ENCODE assay signal across 10 cellular contexts in genomic region chr19:13817018-13817614, GRCh38. TPM values are rescaled to one million over a fixed set of nuclear protein-coding genes. Genes with fewer than 3 reads are reported as not detected.
DNase-seq lines count a peak whose midpoint lies in the region; ATAC-seq, FAIRE-seq and TF ChIP-seq lines count a peak whose summit lies in the region.
"Had no signal": no experiment of that assay in that cellular context is flagged by ENCODE, and none has a peak within 500 bp of the region (broad histone marks: within the 10 kb centered on the region; RNA-seq: fewer than 3 reads in every experiment).

No MANE protein-coding gene starts in this region.

- H3K9me3 ChIP-seq in MG63, result no peaks in the 10 kb centered on the region
- no peaks in the 10 kb centered on the region for H3K9me3 ChIP-seq in K562 (replicated peaks; ENCODE audit: control insufficient read depth, insufficient read depth, low read depth, low read length)
- no peaks in the 10 kb centered on the region for H3K9me3 ChIP-seq in mucosa of rectum (ENCODE audit: control insufficient read depth in 2 of 2, low read length in 2 of 2)

- intact Hi-C loops in K562 (cut with micrococcal nuclease), result no loop called here

- H3K4me1 ChIP-seq in K562 (replicated peaks in 1 of 2; ENCODE audit: control insufficient read depth in 2 of 2, insufficient read depth in 2 of 2, low read length in 2 of 2) (peaks cover 3 to 37% of the 10 kb centered on the region in 2 experiments; a peak in 3 of 5 replicates), mucosa of rectum (ENCODE audit: control insufficient read depth in 2 of 2, insufficient read depth in 2 of 2, low read length in 2 of 2) (peaks cover 7 to 9% of the 10 kb centered on the region in 2 donors)

- no peak for TF ChIP-seq POLR2A in K562 (conservative IDR thresholded peaks at IDR 0.05)

- CTCF ChIA-PET in K562 (lab: Yijun Ruan, JAX; ENCODE audit: low intra/inter-chr PET ratio), result no interaction called here

- TF ChIP-seq CTCF in K562 (IDR thresholded peaks at IDR 0.05 in 2 of 3, conservative IDR thresholded peaks at IDR 0.05 in 1 of 3; ENCODE audit: insufficient read depth in 2 of 3, low read depth in 1 of 3, low read length in 3 of 3), result no peak

- DNase-seq in ELR (ENCODE audit: low read depth), result peak; percentile 35
- DNase-seq in MG63, result peak; percentile 49
- peak; percentile 88 to 93 (median 90) for DNase-seq in K562 (ENCODE audit: extremely low read depth in 1 of 4, low spot score in 3 of 4)
- DNase-seq in NCI-H2171 treated with DMSO at 0.1 percent for 48 hours (lab: John Stamatoyannopoulos, UW), result no peak
- no peak for DNase-seq in mesenteric fat pad (ENCODE audit: low spot score)
- no peak for DNase-seq in NCI-H446 treated with DMSO at 0.1 percent for 48 hours (lab: John Stamatoyannopoulos, UW)
- DNase-seq: activated effector memory CD4-positive, alpha-beta T cell treated with Interleukin-2 at 50 U/mL for 16 hours; MV-4-11 had no signal

- BruUV-seq in K562 (replicated peaks; lab: Mats Ljungman, UMichigan), result no TSS peak

- 13% methylated on average over 8 of the region's 11 CpGs for WGBS in K562 (ENCODE audit: insufficient coverage, low coverage, missing lambda C conversion rate)

- peak overlapping the region; percentile 87 for H2AFZ ChIP-seq in K562 (ENCODE audit: low read depth, low read length)

- ATAC-seq in K562, result peak; percentile 98
- ATAC-seq in GM18907 (IDR thresholded peaks at IDR 0.05; ENCODE audit: unreplicated experiment), result no peak

- peak overlapping the region; percentile 68; the same call in 1 of the 3 replicates for H3K27ac ChIP-seq in K562 (ENCODE audit: extremely low read depth, low read depth, low read length)
- peak overlapping the region; percentile 90 to 91 for H3K27ac ChIP-seq in mucosa of rectum (ENCODE audit: low read depth in 2 of 2, low read length in 2 of 2)

- H3K4me3 ChIP-seq in MG63 (no peak overlapping the region), K562 (peak overlapping the region; percentile 45), mucosa of rectum (ENCODE audit: low read length in 2 of 2) (peak overlapping the region; percentile 57 to 76)

- H3K27me3 ChIP-seq in MG63, result no peaks in the 10 kb centered on the region
- no peaks in the 10 kb centered on the region for H3K27me3 ChIP-seq in K562 (ENCODE audit: control insufficient read depth in 2 of 2, insufficient read depth in 2 of 2, low read length in 2 of 2)
- no peaks in the 10 kb centered on the region for H3K27me3 ChIP-seq in mucosa of rectum (ENCODE audit: control insufficient read depth in 2 of 2, insufficient read depth in 2 of 2, low read length in 2 of 2)

- H3K4me2 ChIP-seq in K562 (ENCODE audit: insufficient read depth, low read length), result peak overlapping the region; percentile 80

- H3K9ac ChIP-seq in K562 (ENCODE audit: insufficient read depth in 1 of 2, low read depth in 2 of 2, low read length in 2 of 2), result peak overlapping the region; percentile 60 to 91
- H3K9ac ChIP-seq in mucosa of rectum (ENCODE audit: low read depth in 1 of 2, low read length in 2 of 2), result peak overlapping the region; percentile 65 to 81

- peak; percentile 97 for FAIRE-seq in K562 (lab: Jason Lieb, UNC)

- no peaks in the 10 kb centered on the region for H4K20me1 ChIP-seq in K562 (replicated peaks; ENCODE audit: control insufficient read depth, insufficient read depth, low read length)

- no peak for TF ChIP-seq RAD21 in K562 (CRISPR knock-in tag; conservative IDR thresholded peaks at IDR 0.05 in 1 of 2, IDR thresholded peaks at IDR 0.05 in 1 of 2)

- no peak for TF ChIP-seq EP300 in K562 (IDR thresholded peaks at IDR 0.05; ENCODE audit: low read length)

- no peaks in the 10 kb centered on the region for H3K79me2 ChIP-seq in K562 (ENCODE audit: control insufficient read depth, insufficient read depth, low read length)

- no peaks in the 10 kb centered on the region for H3K9me1 ChIP-seq in K562 (ENCODE audit: control insufficient read depth, insufficient read depth, low read length)

- POLR2A ChIA-PET in K562 (lab: Yijun Ruan, JAX), result interaction anchor here (0.6 to 1.1 kb wide), 6 partner anchors 10 to 214 kb away, joined by 3 to 6 read pairs (median 3); partner anchors contain the start of genes IL27RA and ZSWIM4

- in situ Hi-C loops in K562 (cut with MboI), result no loop called here

- H3K36me3 ChIP-seq in MG63 (peaks cover 86% of the 10 kb centered on the region), K562 (ENCODE audit: control insufficient read depth, insufficient read depth, low read length) (no peaks in the 10 kb centered on the region), mucosa of rectum (ENCODE audit: control insufficient read depth in 2 of 2, insufficient read depth in 2 of 2, low read length in 2 of 2) (peaks cover 7 to 10% of the 10 kb centered on the region in 2 donors)

RNA-seq across cellular contexts. Expression of gene ZSWIM4, which starts 21.9 kb away (rescaled TPM):
- 4.8 and 7.9 TPM in 2 replicates for total RNA-seq in MG63 (2014; rRNA removed; shearing (Covaris generic); ENCODE audit: low replicate concordance)
- total RNA-seq in K562 (2011; cell fraction: chromatin; rRNA removed; ENCODE audit: low replicate concordance), result 1.5 and 4.2 TPM in 2 replicates
- total RNA-seq in K562 (2011; cell fraction: nucleolus; rRNA removed), result 3.5 and 3.7 TPM in 2 replicates
- 1.9 and 2.8 TPM in 2 replicates for total RNA-seq in K562 (2011; cell fraction: nucleoplasm; rRNA removed)
- total RNA-seq in K562 (2014; rRNA removed) (1.0 and 1.3 TPM in 2 replicates), K562 (2014; rRNA removed; fragmentation: Illumina TruSeq; extraction: Trizol) (0.22 and 0.25 TPM in 2 replicates), K562 (2015; rRNA removed; fragmentation: Illumina TruSeq; extraction: Trizol) (0.25 and 0.57 TPM in 2 replicates), K562 (2021) (3.5 and 3.7 TPM in 2 replicates), mesenteric fat pad (5.2 TPM)
- polyA plus RNA-seq in K562 (2011; rRNA removed) (0.67 and 1.0 TPM in 2 replicates), K562 (2014; fragmentation: Illumina TruSeq; extraction: Trizol) (0.79 and 1.7 TPM in 2 replicates), K562 (2014; fragmentation: Nextera tagmentation; extraction: Ambion mirVana) (not detected), K562 (2014; rRNA removed) (1.1 and 2.1 TPM in 2 replicates)
- polyA plus RNA-seq in K562 (2011; cell fraction: cytosol; rRNA removed), result 0.81 and 2.0 TPM in 2 replicates
- polyA plus RNA-seq in K562 (2011; cell fraction: nucleus; rRNA removed), result 1.5 and 4.5 TPM in 2 replicates
- 1.3 and 3.5 TPM in 2 replicates for polyA plus RNA-seq in K562 (2012)
- polyA minus RNA-seq in K562 (2011; rRNA and poly(A)+ RNA removed), result 0.54 and 0.98 TPM in 2 replicates
- 3.0 and 5.0 TPM in 2 replicates for polyA minus RNA-seq in K562 (2011; cell fraction: cytosol; rRNA and poly(A)+ RNA removed)
- polyA minus RNA-seq in K562 (2011; cell fraction: nucleus; rRNA and poly(A)+ RNA removed), result 1.5 and 1.7 TPM in 2 replicates

RNA-seq across cellular contexts. Expression of gene C19orf53, which starts 42.9 kb away (rescaled TPM):
- total RNA-seq in MG63 (2014; rRNA removed; shearing (Covaris generic); ENCODE audit: low replicate concordance), result 70.3 and 247 TPM in 2 replicates
- 16.1 and 36.9 TPM in 2 replicates for total RNA-seq in K562 (2011; cell fraction: chromatin; rRNA removed; ENCODE audit: low replicate concordance)
- total RNA-seq in K562 (2011; cell fraction: nucleolus; rRNA removed), result 41.2 and 47.9 TPM in 2 replicates
- 32.6 and 42.2 TPM in 2 replicates for total RNA-seq in K562 (2011; cell fraction: nucleoplasm; rRNA removed)
- total RNA-seq in K562 (2014; rRNA removed), result 164 and 284 TPM in 2 replicates
- total RNA-seq in K562 (2014; rRNA removed; fragmentation: Illumina TruSeq; extraction: Trizol), result 63.0 and 98.5 TPM in 2 replicates
- 115 and 130 TPM in 2 replicates for total RNA-seq in K562 (2015; rRNA removed; fragmentation: Illumina TruSeq; extraction: Trizol)
- total RNA-seq in K562 (2021), result 95.9 and 109 TPM in 2 replicates
- 151 and 169 TPM in 2 replicates for polyA plus RNA-seq in K562 (2011; rRNA removed)
- polyA plus RNA-seq in K562 (2011; cell fraction: cytosol; rRNA removed), result 153 and 227 TPM in 2 replicates
- polyA plus RNA-seq in K562 (2011; cell fraction: nucleus; rRNA removed), result 87.2 and 100 TPM in 2 replicates
- 146 and 190 TPM in 2 replicates for polyA plus RNA-seq in K562 (2012)
- 205 and 214 TPM in 2 replicates for polyA plus RNA-seq in K562 (2014; fragmentation: Illumina TruSeq; extraction: Trizol)
- 100 to 1,000 TPM; 416 to 441 TPM for polyA plus RNA-seq in K562 (2014; fragmentation: Nextera tagmentation; extraction: Ambion mirVana)
- polyA plus RNA-seq in K562 (2014; rRNA removed), result 197 and 206 TPM in 2 replicates
- polyA minus RNA-seq in K562 (2011; rRNA and poly(A)+ RNA removed), result 24.1 and 41.5 TPM in 2 replicates
- 58.9 and 66.1 TPM in 2 replicates for polyA minus RNA-seq in K562 (2011; cell fraction: cytosol; rRNA and poly(A)+ RNA removed)
- polyA minus RNA-seq in K562 (2011; cell fraction: nucleus; rRNA and poly(A)+ RNA removed), result 14.9 and 21.1 TPM in 2 replicates
- total RNA-seq in mesenteric fat pad, result 71.5 TPM

RNA-seq across cellular contexts. Expression of gene MRI1, which starts 52.8 kb away (rescaled TPM):
- total RNA-seq in MG63 (2014; rRNA removed; shearing (Covaris generic); ENCODE audit: low replicate concordance), result 27.8 and 37.2 TPM in 2 replicates
- 17.4 and 51.8 TPM in 2 replicates for total RNA-seq in K562 (2011; cell fraction: chromatin; rRNA removed; ENCODE audit: low replicate concordance)
- 53.4 and 56.5 TPM in 2 replicates for total RNA-seq in K562 (2011; cell fraction: nucleolus; rRNA removed)
- 27.6 and 32.3 TPM in 2 replicates for total RNA-seq in K562 (2011; cell fraction: nucleoplasm; rRNA removed)
- total RNA-seq in K562 (2014; rRNA removed) (57.4 and 68.7 TPM in 2 replicates), K562 (2014; rRNA removed; fragmentation: Illumina TruSeq; extraction: Trizol) (13.3 and 15.8 TPM in 2 replicates), K562 (2015; rRNA removed; fragmentation: Illumina TruSeq; extraction: Trizol) (30.9 and 31.6 TPM in 2 replicates), K562 (2021) (45.8 and 47.3 TPM in 2 replicates), mesenteric fat pad (22.9 TPM)
- polyA plus RNA-seq in K562 (2011; rRNA removed) (19.3 and 27.7 TPM in 2 replicates), K562 (2014; fragmentation: Illumina TruSeq; extraction: Trizol) (28.2 and 30.0 TPM in 2 replicates), K562 (2014; fragmentation: Nextera tagmentation; extraction: Ambion mirVana) (1 to 10 TPM; 5.5 to 6.5 TPM), K562 (2014; rRNA removed) (34.7 and 43.0 TPM in 2 replicates)
- 29.0 and 63.4 TPM in 2 replicates for polyA plus RNA-seq in K562 (2011; cell fraction: cytosol; rRNA removed)
- 98.1 and 179 TPM in 2 replicates for polyA plus RNA-seq in K562 (2011; cell fraction: nucleus; rRNA removed)
- polyA plus RNA-seq in K562 (2012), result 24.2 and 27.5 TPM in 2 replicates
- polyA minus RNA-seq in K562 (2011; rRNA and poly(A)+ RNA removed), result 10.9 and 14.8 TPM in 2 replicates
- polyA minus RNA-seq in K562 (2011; cell fraction: cytosol; rRNA and poly(A)+ RNA removed), result 27.6 and 28.3 TPM in 2 replicates
- 23.2 and 23.7 TPM in 2 replicates for polyA minus RNA-seq in K562 (2011; cell fraction: nucleus; rRNA and poly(A)+ RNA removed)

RNA-seq across cellular contexts. Expression of gene NANOS3, which starts 59.8 kb away (rescaled TPM):
- total RNA-seq in MG63 (2014; rRNA removed; shearing (Covaris generic); ENCODE audit: low replicate concordance), result not detected in 2 replicates
- not detected in 2 replicates for total RNA-seq in K562 (2011; cell fraction: chromatin; rRNA removed; ENCODE audit: low replicate concordance)
- total RNA-seq in K562 (2011; cell fraction: nucleolus; rRNA removed), result not detected in 2 replicates
- not detected in 2 replicates for total RNA-seq in K562 (2011; cell fraction: nucleoplasm; rRNA removed)
- total RNA-seq in K562 (2014; rRNA removed), result not detected in 2 replicates
- total RNA-seq in K562 (2014; rRNA removed; fragmentation: Illumina TruSeq; extraction: Trizol), result not detected in 2 replicates
- not detected in 2 replicates for total RNA-seq in K562 (2015; rRNA removed; fragmentation: Illumina TruSeq; extraction: Trizol)
- total RNA-seq in K562 (2021), result not detected in 2 replicates
- polyA plus RNA-seq in K562 (2011; rRNA removed), result not detected in 2 replicates
- not detected in 2 replicates for polyA plus RNA-seq in K562 (2011; cell fraction: cytosol; rRNA removed)
- polyA plus RNA-seq in K562 (2011; cell fraction: nucleus; rRNA removed), result not detected in 2 replicates
- not detected in 2 replicates for polyA plus RNA-seq in K562 (2012)
- polyA plus RNA-seq in K562 (2014; fragmentation: Illumina TruSeq; extraction: Trizol), result not detected in 2 replicates
- polyA plus RNA-seq in K562 (2014; fragmentation: Nextera tagmentation; extraction: Ambion mirVana), result not detected
- polyA plus RNA-seq in K562 (2014; rRNA removed), result not detected in 2 replicates
- polyA minus RNA-seq in K562 (2011; rRNA and poly(A)+ RNA removed), result not detected in 2 replicates
- polyA minus RNA-seq in K562 (2011; cell fraction: cytosol; rRNA and poly(A)+ RNA removed), result not detected in 2 replicates
- not detected in 2 replicates for polyA minus RNA-seq in K562 (2011; cell fraction: nucleus; rRNA and poly(A)+ RNA removed)
- total RNA-seq in mesenteric fat pad, result not detected

Comparison
In these comparisons a context has a peak if more than half of its experiments do, and no peak if none do; other contexts are left out.
1. DNase-seq: peak in ELR (single experiment), MG63 (single experiment) and K562 (4 of 4); none in NCI-H2171 treated with DMSO at 0.1 percent for 48 hours (single experiment), mesenteric fat pad (single experiment) and NCI-H446 treated with DMSO at 0.1 percent for 48 hours (single experiment).